Comparison of ENCODE assay signal across 8 cellular contexts in genomic region chr4:147550626-147551250, GRCh38.
DNase-seq lines count a peak whose midpoint lies in the region; ATAC-seq, FAIRE-seq and TF ChIP-seq lines count a peak whose summit lies in the region.

No MANE protein-coding gene starts in this region.

- H3K36me3 ChIP-seq in KOPT-K1 (ENCODE audit: insufficient read depth, low read length) (no peaks in the 10 kb centered on the region), small intestine (ENCODE audit: control insufficient read depth in 2 of 2, insufficient read depth in 2 of 2, low read length in 2 of 2) (no peaks in the 10 kb centered on the region), adrenal gland (replicated peaks in 1 of 2) (no peaks in the 10 kb centered on the region)

- FAIRE-seq in small intestine (lab: Jason Lieb, UNC): no peak

- 39 to 47% (median 42%) methylated on average over 8 of the region's 8 CpGs for WGBS in small intestine, 3 donors
- 43 to 52% (median 46%) methylated on average over 8 of the region's 8 CpGs for WGBS in adrenal gland, 4 donors

- H3K27ac ChIP-seq in KOPT-K1 (ENCODE audit: low read depth, low read length, poor library complexity, severe bottlenecking) (peak overlapping the region; percentile 35), small intestine (ENCODE audit: low read depth in 1 of 2, low read length in 1 of 2) (peak overlapping the region in 1 of 2 donors; percentile 34), adrenal gland (no peak overlapping the region)

- H3K4me1 ChIP-seq in small intestine (ENCODE audit: control insufficient read depth in 2 of 2, insufficient read depth in 1 of 2, low read depth in 1 of 2, low read length in 1 of 2) (no peaks in the 10 kb centered on the region), adrenal gland (replicated peaks in 1 of 2) (no peaks in the 10 kb centered on the region)

- intact Hi-C loops in adrenal gland (cut with DNase I): no loop called here

- H3K27me3 ChIP-seq in small intestine (ENCODE audit: control insufficient read depth in 2 of 2, insufficient read depth in 2 of 2, low read length in 2 of 2): no peaks in the 10 kb centered on the region
- H3K27me3 ChIP-seq in adrenal gland: no peaks in the 10 kb centered on the region

- no peak for TF ChIP-seq POLR2A in adrenal gland (IDR thresholded peaks at IDR 0.05)

- ATAC-seq in GM21367 (IDR thresholded peaks at IDR 0.05; ENCODE audit: unreplicated experiment): peak; percentile 46

- H3K4me3 ChIP-seq in foreskin fibroblast (ENCODE audit: low read depth in 1 of 2, low read length in 2 of 2) (peak overlapping the region; percentile 7 to 22), small intestine (ENCODE audit: low read depth in 1 of 2, low read length in 2 of 2) (no peak overlapping the region), adrenal gland (no peak overlapping the region)

- H3K9me3 ChIP-seq in KOPT-K1 (ENCODE audit: insufficient read depth, low read length, poor library complexity, severe bottlenecking) (peaks cover 23% of the 10 kb centered on the region), small intestine (ENCODE audit: control insufficient read depth, low read depth) (no peaks in the 10 kb centered on the region), adrenal gland (replicated peaks in 1 of 3) (no peaks in the 10 kb centered on the region)

- DNase-seq in GM04504 (ENCODE audit: low read depth) (peak; percentile 10), foreskin fibroblast (peak; percentile 79 to 82), small intestine (no peak), NCI-H1092 treated with DMSO at 0.1 percent for 48 hours (lab: John Stamatoyannopoulos, UW) (no peak), adrenal gland (no peak)
- no peak for DNase-seq in activated CD8-positive, alpha-beta memory T cell treated with anti-CD3 and anti-CD28 coated beads, Interleukin-2, amount 50 U/mL, for 48 hours

- TF ChIP-seq CTCF in foreskin fibroblast (IDR thresholded peaks at IDR 0.05; ENCODE audit: low read depth, low read length) (no peak), adrenal gland (IDR thresholded peaks at IDR 0.05) (no peak)

Comparison
In these comparisons a context has a peak if more than half of its experiments do, and no peak if none do; other contexts are left out.
1. DNase-seq: peak in GM04504 (single experiment) and foreskin fibroblast (2 of 2); none in small intestine (single experiment), NCI-H1092 treated with DMSO at 0.1 percent for 48 hours (single experiment), activated CD8-positive, alpha-beta memory T cell treated with anti-CD3 and anti-CD28 coated beads, Interleukin-2, amount 50 U/mL, for 48 hours (single experiment) and adrenal gland (0 of 7).
2. H3K4me3 ChIP-seq: peak in foreskin fibroblast (2 of 2); none in small intestine (0 of 2) and adrenal gland (0 of 4).